ENCODE assay signal across 10 cellular contexts in genomic region chr12:182381-182883, GRCh38. TPM values are rescaled to one million over a fixed set of nuclear protein-coding genes. Genes with fewer than 3 reads are reported as not detected.
DNase-seq lines count a peak whose midpoint lies in the region; ATAC-seq, FAIRE-seq and TF ChIP-seq lines count a peak whose summit lies in the region.
"Had no signal": no experiment of that assay in that cellular context is flagged by ENCODE, and none has a peak within 500 bp of the region (broad histone marks: within the 10 kb centered on the region; RNA-seq: fewer than 3 reads in every experiment).

No MANE protein-coding gene starts in this region.

- no peak overlapping the region for H3K4me3 ChIP-seq in epithelial cell of esophagus (ENCODE audit: low read length)
- H3K4me3 ChIP-seq in osteoblast (ENCODE audit: insufficient read depth, low read length) = no peak overlapping the region
- no peak overlapping the region for H3K4me3 ChIP-seq in tibial nerve

- peaks cover 17% of the 10 kb centered on the region for H3K4me1 ChIP-seq in osteoblast (ENCODE audit: insufficient read depth, low read length)
- H3K4me1 ChIP-seq in tibial nerve = peaks cover 0 to 14% (median 0%) of the 10 kb centered on the region in 4 donors

- peak overlapping the region; percentile 43 for H3K4me2 ChIP-seq in osteoblast (ENCODE audit: insufficient read depth, low read length)

- peaks cover 4% of the 10 kb centered on the region for H3K27me3 ChIP-seq in osteoblast (ENCODE audit: insufficient read depth, low read length)
- H3K27me3 ChIP-seq in tibial nerve = no peaks in the 10 kb centered on the region

- no peaks in the 10 kb centered on the region for H3K79me2 ChIP-seq in osteoblast (ENCODE audit: insufficient read depth, low read length)

- peak; percentile 97 for DNase-seq in H54 (ENCODE audit: insufficient read length, low spot score)
- DNase-seq in OCI-M1 (lab: John Stamatoyannopoulos, UW) = peak; percentile 31
- peak; percentile 70 for DNase-seq in epithelial cell of esophagus (ENCODE audit: low read depth)
- DNase-seq in osteoblast (ENCODE audit: insufficient read length, low spot score, missing footprints) = peak; percentile 99
- DNase-seq in tibial nerve (ENCODE audit: low spot score in 2 of 2) = no peak
- DNase-seq in activated CD4-positive, CD25-positive, alpha-beta regulatory T cell treated with anti-CD3 and anti-CD28 coated beads, Interleukin-2, amount 50 U/mL, for 72 hours = no peak
- DNase-seq in NCI-H2081 (lab: John Stamatoyannopoulos, UW) = no peak
- DNase-seq: NCI-H69 had no signal

- 0 out of 2 replicates have a peak, but pooled peaks have one; percentile 25 for TF ChIP-seq POLR2A in H54 (IDR thresholded peaks at IDR 0.05; ENCODE audit: low read depth, low read length)
- no peak for TF ChIP-seq POLR2A in tibial nerve (IDR thresholded peaks at IDR 0.05)

- no peak for TF ChIP-seq EP300 in tibial nerve (IDR thresholded peaks at IDR 0.05)

- no peak for ATAC-seq in HG02884 (IDR thresholded peaks at IDR 0.05; ENCODE audit: unreplicated experiment)

- H3K27ac ChIP-seq in osteoblast (ENCODE audit: low read depth, low read length) (no peak overlapping the region), tibial nerve (no peak overlapping the region)

- no peak for TF ChIP-seq CTCF in epithelial cell of esophagus (IDR thresholded peaks at IDR 0.05; ENCODE audit: insufficient read depth, low read depth, low read length, missing control alignments)
- TF ChIP-seq CTCF in osteoblast (IDR thresholded peaks at IDR 0.05; ENCODE audit: extremely low read depth, low read depth, low read length) = no peak
- TF ChIP-seq CTCF in tibial nerve (IDR thresholded peaks at IDR 0.05) = no peak

- no peaks in the 10 kb centered on the region for H3K36me3 ChIP-seq in osteoblast (ENCODE audit: insufficient read depth, low read length)
- H3K36me3 ChIP-seq in tibial nerve = no peaks in the 10 kb centered on the region

- no peak overlapping the region for H2AFZ ChIP-seq in osteoblast (ENCODE audit: low read length)

- peak; percentile 76 for FAIRE-seq in H54 (lab: Jason Lieb, UNC)

- H4K20me1 ChIP-seq in osteoblast (ENCODE audit: insufficient read depth, low read length) = no peaks in the 10 kb centered on the region

- H3K9me3 ChIP-seq in osteoblast (ENCODE audit: low read depth, low read length) (no peaks in the 10 kb centered on the region), tibial nerve (no peaks in the 10 kb centered on the region)

- WGBS in tibial nerve, 2 donors = 27 to 48% methylated on average over 6 to 10 of the region's 10 CpGs

RNA-seq across cellular contexts. Expression of gene SLC6A12, which starts 31.5 kb away (rescaled TPM):
- not detected in 2 replicates for total RNA-seq in osteoblast
- total RNA-seq in tibial nerve = under 1 TPM in 3 of 4 donors, not detected in 1; 0.21 to 0.60 (median 0.39) TPM
- total RNA-seq: pulmonary artery endothelial cell had no signal

Comparison
In these comparisons a context has a peak if more than half of its experiments do, and no peak if none do; other contexts are left out.
1. DNase-seq: peak in H54 (single experiment), OCI-M1 (single experiment), epithelial cell of esophagus (single experiment) and osteoblast (single experiment); none in tibial nerve (0 of 2), activated CD4-positive, CD25-positive, alpha-beta regulatory T cell treated with anti-CD3 and anti-CD28 coated beads, Interleukin-2, amount 50 U/mL, for 72 hours (single experiment) and NCI-H2081 (0 of 2).